ENCODE assay signal across 1 cellular context in genomic region chr1:89659322-89660061, GRCh38.
TF ChIP-seq lines count a peak whose summit lies in the region.

No MANE protein-coding gene starts in this region.

TF ChIP-seq in endothelial cell of umbilical vein, 7 proteins besides CTCF, POLR2A, EP300 and RAD21:
- TF ChIP-seq GATA2 (IDR thresholded peaks at IDR 0.05; ENCODE audit: insufficient read depth, insufficient read length, low read depth, low read length) (no peak), MAX (IDR thresholded peaks at IDR 0.05; ENCODE audit: insufficient read depth, insufficient read length) (no peak), FOS (IDR thresholded peaks at IDR 0.05; ENCODE audit: borderline replicate concordance, insufficient read depth, low read length) (no peak), POLR2AphosphoS5 (IDR thresholded peaks at IDR 0.05; ENCODE audit: insufficient read depth, low read depth, low read length) (no peak), JUN (IDR thresholded peaks at IDR 0.05; ENCODE audit: borderline replicate concordance, insufficient read depth, insufficient read length, low read depth) (no peak), MYC (IDR thresholded peaks at IDR 0.05; ENCODE audit: low read depth, low read length) (no peak), EZH2 (IDR thresholded peaks at IDR 0.05; ENCODE audit: borderline replicate concordance, low read depth, low read length, severe bottlenecking) (no peak)
